Comparison of ENCODE assay signal across 8 cellular contexts in genomic region chr9:137301086-137301947, GRCh38. TPM values are rescaled to one million over a fixed set of nuclear protein-coding genes. Genes with fewer than 3 reads are reported as not detected.
DNase-seq lines count a peak whose midpoint lies in the region; ATAC-seq and TF ChIP-seq lines count a peak whose summit lies in the region.

No MANE protein-coding gene starts in this region.

- peak in 1 of 2 donors; percentile 6 for TF ChIP-seq POLR2A in vagina (IDR thresholded peaks at IDR 0.05)

- DNase-seq in A673 (ENCODE audit: low spot score) (peak; percentile 66), G401 (ENCODE audit: low spot score) (peak; percentile 34), RWPE2 (ENCODE audit: low spot score) (no peak), mesendoderm (peak; percentile 68), vagina (ENCODE audit: extremely low spot score in 2 of 2) (no peak)

- peak overlapping the region; percentile 66 for H3K23ac ChIP-seq in mesendoderm (ENCODE audit: low read length)

- peak overlapping the region; percentile 81 for H3K4me2 ChIP-seq in mesendoderm (ENCODE audit: low read length)

- H2BK5ac ChIP-seq in mesendoderm (ENCODE audit: low read length), result no peak overlapping the region

- H3K9me3 ChIP-seq in A673 (ENCODE audit: low read depth, low read length, poor library complexity, severe bottlenecking) (no peaks in the 10 kb centered on the region), RWPE2 (ENCODE audit: severe bottlenecking) (no peaks in the 10 kb centered on the region), vagina (no peaks in the 10 kb centered on the region)

- H3K27ac Mint-ChIP-seq in dendritic cell treated with granulocyte-macrophage colony-stimulating factor and Interleukin-4, amounts not matched to agents 40 ng/mL and 50 ng/mL, for 4 days, result no peak overlapping the region

- no peak overlapping the region for H2AK5ac ChIP-seq in mesendoderm (ENCODE audit: low read length)

- H3K56ac ChIP-seq in mesendoderm (ENCODE audit: low read length), result peak overlapping the region; percentile 73

- no peak overlapping the region for H4K8ac ChIP-seq in mesendoderm (ENCODE audit: low read depth, low read length)

- ATAC-seq in HG03135 (IDR thresholded peaks at IDR 0.05; ENCODE audit: unreplicated experiment) (peak; percentile 14), RWPE2 (ENCODE audit: low read depth) (peak; percentile 13), HG02610 (IDR thresholded peaks at IDR 0.05; ENCODE audit: unreplicated experiment) (no peak)

- peaks cover 37% of the 10 kb centered on the region for H3K4me1 Mint-ChIP-seq in dendritic cell treated with granulocyte-macrophage colony-stimulating factor and Interleukin-4, amounts not matched to agents 40 ng/mL and 50 ng/mL, for 4 days (ENCODE audit: low read depth)

- WGBS in mesendoderm (ENCODE audit: extremely low coverage, insufficient coverage, low lambda C conversion rate), result no CpG with 5 or more reads among the region's 114 CpGs

- no TSS peak for BruUV-seq in A673 (replicated peaks; lab: Mats Ljungman, UMichigan)

- H3K36me3 ChIP-seq in A673 (ENCODE audit: insufficient read depth, low read length, poor library complexity, severe bottlenecking) (no peaks in the 10 kb centered on the region), RWPE2 (ENCODE audit: low read depth) (no peaks in the 10 kb centered on the region), mesendoderm (ENCODE audit: control insufficient read depth, insufficient read depth, low read length) (no peaks in the 10 kb centered on the region), vagina (no peaks in the 10 kb centered on the region)

- no peak overlapping the region for H2BK15ac ChIP-seq in mesendoderm (replicated peaks; ENCODE audit: low read depth)

- no peak overlapping the region for H2BK120ac ChIP-seq in mesendoderm (ENCODE audit: low read depth, low read length)

- no peaks in the 10 kb centered on the region for H3K9me3 Mint-ChIP-seq in dendritic cell treated with granulocyte-macrophage colony-stimulating factor and Interleukin-4, amounts not matched to agents 40 ng/mL and 50 ng/mL, for 4 days

- no peak overlapping the region for H3K4ac ChIP-seq in mesendoderm (ENCODE audit: low read depth, low read length)

- H3K36me3 Mint-ChIP-seq in dendritic cell treated with granulocyte-macrophage colony-stimulating factor and Interleukin-4, amounts not matched to agents 40 ng/mL and 50 ng/mL, for 4 days (ENCODE audit: low read depth), result no peaks in the 10 kb centered on the region

- H3K79me2 ChIP-seq in mesendoderm (ENCODE audit: control insufficient read depth, insufficient read depth, low read length), result no peaks in the 10 kb centered on the region

- POLR2A ChIA-PET in A673 (lab: Charles Lee; ENCODE audit: low non-redundant PET), result interaction anchor here (0.6 kb wide), 1 partner anchor 234 kb away, joined by 3 read pairs; no protein-coding TSS in a partner anchor

- no peak for TF ChIP-seq CTCF in A673 (conservative IDR thresholded peaks at IDR 0.05; ENCODE audit: low read depth, low read length)
- peak; percentile 30 for TF ChIP-seq CTCF in RWPE2 (IDR thresholded peaks at IDR 0.05; ENCODE audit: poor library complexity, severe bottlenecking)
- no peak for TF ChIP-seq CTCF in vagina (IDR thresholded peaks at IDR 0.05)

- H3K4me3 ChIP-seq in A673 (ENCODE audit: low read depth, low read length, poor library complexity, severe bottlenecking) (peak overlapping the region; percentile 60), RWPE2 (ENCODE audit: severe bottlenecking) (peak overlapping the region; percentile 44), mesendoderm (ENCODE audit: low read length) (peak overlapping the region; percentile 53), vagina (peak overlapping the region; percentile 34 to 53)

- no peaks in the 10 kb centered on the region for H3K79me1 ChIP-seq in mesendoderm (ENCODE audit: low read length)

- H3K9ac ChIP-seq in mesendoderm (ENCODE audit: low read length), result peak overlapping the region; percentile 63

- H3K4me1 ChIP-seq in A673 (ENCODE audit: insufficient read depth, low read length, poor library complexity, severe bottlenecking), result peaks cover 53% of the 10 kb centered on the region
- peaks cover 14% of the 10 kb centered on the region for H3K4me1 ChIP-seq in RWPE2 (ENCODE audit: insufficient read depth, poor library complexity, severe bottlenecking)
- H3K4me1 ChIP-seq in mesendoderm (ENCODE audit: control insufficient read depth, low read depth, low read length), result peaks cover 12% of the 10 kb centered on the region
- peaks cover 77% of the 10 kb centered on the region for H3K4me1 ChIP-seq in vagina

- no peak overlapping the region for H4K5ac ChIP-seq in mesendoderm (ENCODE audit: low read length)

- H3K27ac ChIP-seq in A673 (ENCODE audit: low read depth, low read length, poor library complexity, severe bottlenecking) (peak overlapping the region; percentile 49), RWPE2 (ENCODE audit: poor library complexity, severe bottlenecking) (no peak overlapping the region), mesendoderm (ENCODE audit: low read depth, low read length) (no peak overlapping the region), vagina (peak overlapping the region; percentile 62)

- intact Hi-C loops in A673 (cut with micrococcal nuclease; ENCODE audit: unreplicated experiment), result no loop called here
- intact Hi-C loops in dendritic cell treated with granulocyte-macrophage colony-stimulating factor and Interleukin-4, amounts not matched to agents 40 ng/mL and 50 ng/mL, for 4 days (cut with micrococcal nuclease), result no loop called here
- intact Hi-C loops in vagina (cut with DNase I), result no loop called here

- no peaks in the 10 kb centered on the region for H3K27me3 ChIP-seq in A673 (replicated peaks; ENCODE audit: insufficient read depth, low read depth, low read length, poor library complexity)
- H3K27me3 ChIP-seq in RWPE2 (ENCODE audit: insufficient read depth, poor library complexity, severe bottlenecking), result peaks cover 4% of the 10 kb centered on the region
- peaks cover 5% of the 10 kb centered on the region for H3K27me3 ChIP-seq in mesendoderm (ENCODE audit: insufficient read depth, low read length, poor library complexity)
- H3K27me3 ChIP-seq in vagina, result peaks cover 8% of the 10 kb centered on the region

- H3K18ac ChIP-seq in mesendoderm (ENCODE audit: low read length), result no peak overlapping the region

- CTCF ChIA-PET in A673 (lab: Charles Lee), result interaction anchor here (1.2 to 1.3 kb wide), 2 partner anchors 15 to 122 kb away, joined by 3 to 8 read pairs; partner anchors contain the start of genes EXD3 and NOXA1

- H3K27me3 Mint-ChIP-seq in dendritic cell treated with granulocyte-macrophage colony-stimulating factor and Interleukin-4, amounts not matched to agents 40 ng/mL and 50 ng/mL, for 4 days, result peaks cover 68% of the 10 kb centered on the region

- peak overlapping the region; percentile 66 for H3K4me3 Mint-ChIP-seq in dendritic cell treated with granulocyte-macrophage colony-stimulating factor and Interleukin-4, amounts not matched to agents 40 ng/mL and 50 ng/mL, for 4 days

- in situ Hi-C loops in G401 (cut with HindIII; ENCODE audit: low sequenced_read_pairs), result no loop called here

RNA-seq across cellular contexts. Expression of gene NRARP, which starts 0.8 kb away (rescaled TPM):
- total RNA-seq in A673 (2021) (7.4 and 8.9 TPM in 2 replicates), vagina (29.5 TPM)
- total RNA-seq in G401 (2014; rRNA removed; shearing (Covaris generic)), result 6.3 and 6.7 TPM in 2 replicates
- 4.0 TPM for polyA plus RNA-seq in mesendoderm (2013, experiment 1 of 2)
- polyA plus RNA-seq in mesendoderm (2013, experiment 2 of 2), result 4.5 TPM

RNA-seq across cellular contexts. Expression of gene TOR4A, which starts 23.8 kb away (rescaled TPM):
- 0.82 and 1.4 TPM in 2 replicates for total RNA-seq in A673 (2021)
- total RNA-seq in G401 (2014; rRNA removed; shearing (Covaris generic)), result 38.2 and 41.7 TPM in 2 replicates
- polyA plus RNA-seq in mesendoderm (2013, experiment 1 of 2), result 4.1 TPM
- polyA plus RNA-seq in mesendoderm (2013, experiment 2 of 2), result 4.0 TPM
- total RNA-seq in vagina, result 13.0 TPM

RNA-seq across cellular contexts. Expression of gene NELFB, which starts 46.2 kb away (rescaled TPM):
- total RNA-seq in A673 (2021), result 72.6 and 78.1 TPM in 2 replicates
- 93.6 and 118 TPM in 2 replicates for total RNA-seq in G401 (2014; rRNA removed; shearing (Covaris generic))
- 39.7 TPM for polyA plus RNA-seq in mesendoderm (2013, experiment 1 of 2)
- 39.7 TPM for polyA plus RNA-seq in mesendoderm (2013, experiment 2 of 2)
- total RNA-seq in vagina, result 44.0 TPM

RNA-seq across cellular contexts. Expression of gene STPG3, which starts 50.2 kb away (rescaled TPM):
- total RNA-seq in A673 (2021), result 0.35 TPM in 1 of 2 replicates, not detected in the other
- not detected in 2 replicates for total RNA-seq in G401 (2014; rRNA removed; shearing (Covaris generic))
- 0.14 TPM for polyA plus RNA-seq in mesendoderm (2013, experiment 1 of 2)
- polyA plus RNA-seq in mesendoderm (2013, experiment 2 of 2), result 0.15 TPM
- total RNA-seq in vagina, result not detected

Comparison
In these comparisons a context has a peak if more than half of its experiments do, and no peak if none do; other contexts are left out.
1. DNase-seq: peak in A673 (single experiment), G401 (single experiment) and mesendoderm (single experiment); none in RWPE2 (single experiment) and vagina (0 of 2).
2. H3K27ac ChIP-seq: peak in A673 (single experiment) and vagina (single experiment); none in RWPE2 (single experiment) and mesendoderm (single experiment).
3. Peak in every context shown above with its lines, with median percentiles within 50 percentile points of each other: H3K4me3 ChIP-seq.